In genomic region chr12:90311561-90311960, GRCh38 we compare ENCODE assay signal across 35 cellular contexts.
"Had no signal": no experiment of that assay in that cellular context is flagged by ENCODE, and none has a peak within 500 bp of the region (broad histone marks: within the 10 kb centered on the region; RNA-seq: fewer than 3 reads in every experiment).

No MANE protein-coding gene starts in this region.

- H3K27ac ChIP-seq: KMS-11, PC-9, RWPE1, SJCRH30 had no signal

- H3K4me2 ChIP-seq: KMS-11, PC-9, SK-N-SH had no signal

- H3K27me3 ChIP-seq: SJCRH30 had no signal

- DNase-seq: Karpas-422, KBM-7, MM.1S, MV-4-11, NCI-H1092, NCI-H1105, NCI-H1417, NCI-H1436, NCI-H146, NCI-H1694, NCI-H187, NCI-H1930, NCI-H2029 treated with DMSO at 0.1 percent for 48 hours, NCI-H2081 treated with DMSO at 0.1 percent for 48 hours, NCI-H2107, NCI-H2171, NCI-H226, NCI-H446 treated with DMSO at 0.1 percent for 48 hours, NCI-H510A, NCI-H524, NCI-H526, NCI-H69, NCI-H748 treated with DMSO at 0.1 percent for 48 hours, NCI-H82, PC-9, SHP77, SIG-M5, SJCRH30, SK-N-SH, SW 1271 had no signal

- H3K9ac ChIP-seq: KMS-11, SK-N-SH had no signal

- H3K36me3 ChIP-seq: SJCRH30 had no signal

- H3K4me3 ChIP-seq: PC-9, SJCRH30 had no signal

- H2AFZ ChIP-seq: PC-9 had no signal

- H3K9me3 ChIP-seq: SJCRH30, SK-N-SH had no signal

- ATAC-seq: Panc1, Right ventricle myocardium inferior had no signal

- FAIRE-seq: RCC 7860 had no signal
